14 cellular contexts compared by ENCODE assay signal in the genomic region with DNA sequence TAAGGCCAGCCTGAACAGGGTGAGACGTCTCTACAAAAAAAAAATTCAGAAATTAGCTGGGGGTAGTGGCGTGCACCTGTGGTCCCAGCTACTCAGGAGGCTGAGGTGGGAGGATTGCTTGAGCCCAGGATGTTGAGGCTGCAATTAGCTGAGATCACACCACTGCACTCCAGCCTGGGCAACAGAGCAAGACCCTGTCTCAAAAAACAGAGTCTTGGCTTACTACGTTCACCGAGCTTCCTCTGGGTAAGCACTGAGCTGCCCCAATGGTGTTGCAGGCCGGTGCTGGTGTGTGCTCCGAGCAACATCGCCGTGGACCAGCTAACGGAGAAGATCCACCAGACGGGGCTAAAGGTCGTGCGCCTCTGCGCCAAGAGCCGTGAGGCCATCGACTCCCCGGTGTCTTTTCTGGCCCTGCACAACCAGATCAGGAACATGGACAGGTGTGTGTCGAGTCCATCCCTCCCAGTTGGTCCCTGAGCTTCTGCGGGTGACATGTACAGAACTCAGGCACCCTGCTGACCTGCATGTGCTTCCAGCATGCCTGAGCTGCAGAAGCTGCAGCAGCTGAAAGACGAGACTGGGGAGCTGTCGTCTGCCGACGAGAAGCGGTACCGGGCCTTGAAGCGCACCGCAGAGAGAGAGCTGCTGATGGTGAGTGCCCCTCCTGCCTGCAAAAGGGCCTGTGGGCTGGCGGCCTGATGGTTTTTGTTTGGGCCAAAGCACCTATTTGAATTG. TPM values are rescaled to one million over a fixed set of nuclear protein-coding genes. Genes with fewer than 3 reads are reported as not detected.
A peak's percentile ranks its signal among the peaks of the same experiment; 100 is the strongest.
DNase-seq lines count a peak whose midpoint lies in the region; ATAC-seq and TF ChIP-seq lines count a peak whose summit lies in the region.
"Had no signal": no experiment of that assay in that cellular context is flagged by ENCODE, and none has a peak within 500 bp of the region (broad histone marks: within the 10 kb centered on the region; RNA-seq: fewer than 3 reads in every experiment).

No MANE protein-coding gene starts in this region.

- no peaks in the 10 kb centered on the region for H3K9me3 ChIP-seq in WERI-Rb-1 (ENCODE audit: severe bottlenecking)
- H3K9me3 ChIP-seq in right lobe of liver, result no peaks in the 10 kb centered on the region
- H3K9me3 ChIP-seq in testis, result no peaks in the 10 kb centered on the region
- H3K9me3 ChIP-seq: SK-N-SH had no signal

- no peaks in the 10 kb centered on the region for H3K27me3 ChIP-seq in WERI-Rb-1 (ENCODE audit: insufficient read depth, low read depth, severe bottlenecking)
- H3K27me3 ChIP-seq in right lobe of liver, result no peaks in the 10 kb centered on the region
- no peaks in the 10 kb centered on the region for H3K27me3 ChIP-seq in testis

- no peaks in the 10 kb centered on the region for H3K9me3 Mint-ChIP-seq in CD14-positive monocyte
- H3K9me3 Mint-ChIP-seq: CD8-positive, alpha-beta memory T cell; IgD-negative memory B cell had no signal

- peaks cover 98% of the 10 kb centered on the region for H3K36me3 ChIP-seq in WERI-Rb-1
- H3K36me3 ChIP-seq in right lobe of liver, result peaks cover 17 to 99% (median 55%) of the 10 kb centered on the region in 4 donors
- no peaks in the 10 kb centered on the region for H3K36me3 ChIP-seq in testis (ENCODE audit: low read depth, missing control alignments)

- WGBS in right lobe of liver (ENCODE audit: insufficient coverage, low coverage, low lambda C conversion rate, missing lambda C conversion rate), result 31% methylated on average over 11 of the region's 27 CpGs
- WGBS in testis, 2 donors, result 68 to 70% methylated on average over 7 to 27 of the region's 27 CpGs

- H3K27ac Mint-ChIP-seq in CD14-positive monocyte, result peak overlapping the region in 2 of 7 donors; percentile 45 to 64

- intact Hi-C loops in right lobe of liver (cut with DNase I) (loop anchor here in 1 of 2 donors (5.0 to 10.0 kb wide), 2 partner anchors 79 to 411 kb away; no protein-coding TSS in a partner anchor), testis (cut with DNase I; ENCODE audit: low total_unique reads) (no loop called here), CD14-positive monocyte (cut with micrococcal nuclease) (no loop called here)

- no peak overlapping the region for H3K4me3 ChIP-seq in WERI-Rb-1 (ENCODE audit: low read depth, low read length)
- no peak overlapping the region for H3K4me3 ChIP-seq in right lobe of liver
- H3K4me3 ChIP-seq in testis, result no peak overlapping the region

- H3K36me3 Mint-ChIP-seq in CD14-positive monocyte, result peaks cover 89 to 99% of the 10 kb centered on the region in 2 donors

- H3K4me1 ChIP-seq in right lobe of liver (peaks cover 0 to 11% (median 0%) of the 10 kb centered on the region in 4 donors), testis (peaks cover 14% of the 10 kb centered on the region)

- no peak for TF ChIP-seq POLR2A in right lobe of liver (IDR thresholded peaks at IDR 0.05)
- TF ChIP-seq POLR2A in testis (IDR thresholded peaks at IDR 0.05), result no peak

- no peak overlapping the region for H3K4me3 Mint-ChIP-seq in CD14-positive monocyte
- H3K4me3 Mint-ChIP-seq: CD8-positive, alpha-beta memory T cell; IgD-negative memory B cell had no signal

- DNase-seq in WERI-Rb-1 (no peak), caudate nucleus (lab: John Stamatoyannopoulos, UW) (no peak), right lobe of liver (peak; percentile 18 to 69 (median 57)), testis (no peak), NCI-H1105 treated with DMSO at 0.1 percent for 48 hours (lab: John Stamatoyannopoulos, UW) (no peak), Kasumi-1 (lab: John Stamatoyannopoulos, UW) (no peak), CD14-positive monocyte (ENCODE audit: low spot score) (no peak), T-helper 9 cell (no peak)
- DNase-seq: CD8-positive, alpha-beta memory T cell; DND-41; GDM1; NCI-H1436 treated with DMSO at 0.1 percent for 48 hours had no signal

- ATAC-seq in right lobe of liver, result peak; percentile 5 to 60 (median 21)

- H3K27ac ChIP-seq in WERI-Rb-1, result 0 out of 2 replicates have a peak overlapping the region, but pooled peaks have one; percentile 14
- peak overlapping the region; percentile 81 for H3K27ac ChIP-seq in caudate nucleus (ENCODE audit: low read depth, low read length)
- H3K27ac ChIP-seq in right lobe of liver, result peak overlapping the region in 1 of 3 donors; percentile 18
- H3K27ac ChIP-seq in testis, result peak overlapping the region; percentile 4 to 73

- TF ChIP-seq CTCF in WERI-Rb-1 (IDR thresholded peaks at IDR 0.05; ENCODE audit: low read depth, low read length) (no peak), right lobe of liver (IDR thresholded peaks at IDR 0.05) (no peak), testis (IDR thresholded peaks at IDR 0.05) (no peak), CD14-positive monocyte (IDR thresholded peaks at IDR 0.05) (no peak)

- no peaks in the 10 kb centered on the region for H3K4me1 Mint-ChIP-seq in CD14-positive monocyte

- H3K27me3 Mint-ChIP-seq in CD14-positive monocyte (ENCODE audit: low read depth in 3 of 3), result peaks cover 0 to 1% (median 0%) of the 10 kb centered on the region in 3 donors
- H3K27me3 Mint-ChIP-seq: CD8-positive, alpha-beta memory T cell; IgD-negative memory B cell had no signal

RNA-seq across cellular contexts. Expression of gene UPF1, which starts 24.1 kb away (rescaled TPM):
- total RNA-seq in right lobe of liver (10 to 100 TPM; 34.0 to 61.0 (median 41.3) TPM), testis (100 to 1,000 TPM; 176 to 188 TPM)
- polyA plus RNA-seq in testis (ENCODE audit: insufficient read depth, low read depth, low replicate concordance) (99.0 TPM), CD14-positive monocyte (1 to 10 TPM; 2.6 to 3.2 TPM)

RNA-seq across cellular contexts. Expression of gene CERS1, which starts 40.1 kb away (rescaled TPM):
- not detected for total RNA-seq in right lobe of liver
- 10 to 100 TPM; 64.5 to 73.2 TPM for total RNA-seq in testis
- 43.0 TPM for polyA plus RNA-seq in testis (ENCODE audit: insufficient read depth, low read depth, low replicate concordance)
- polyA plus RNA-seq in CD14-positive monocyte, result not detected
- total RNA-seq: CD8-positive, alpha-beta memory T cell had no signal
- polyA plus RNA-seq: CD8-positive, alpha-beta memory T cell; IgD-negative memory B cell had no signal

Comparison
In these comparisons a context has a peak if more than half of its experiments do, and no peak if none do; other contexts are left out.
1. DNase-seq: peak in right lobe of liver (3 of 3); none in WERI-Rb-1 (single experiment), caudate nucleus (0 of 61), testis (single experiment), NCI-H1105 treated with DMSO at 0.1 percent for 48 hours (single experiment), Kasumi-1 (0 of 2), CD14-positive monocyte (single experiment) and T-helper 9 cell (single experiment).
2. RNA of gene CERS1, which starts 40.1 kb away (total RNA-seq): 64.5 to 73.2 TPM in testis; not detected in right lobe of liver; every median in the first group is over 10 times any median in the second.